ENCODE assay signal across 20 cellular contexts in the genomic region with DNA sequence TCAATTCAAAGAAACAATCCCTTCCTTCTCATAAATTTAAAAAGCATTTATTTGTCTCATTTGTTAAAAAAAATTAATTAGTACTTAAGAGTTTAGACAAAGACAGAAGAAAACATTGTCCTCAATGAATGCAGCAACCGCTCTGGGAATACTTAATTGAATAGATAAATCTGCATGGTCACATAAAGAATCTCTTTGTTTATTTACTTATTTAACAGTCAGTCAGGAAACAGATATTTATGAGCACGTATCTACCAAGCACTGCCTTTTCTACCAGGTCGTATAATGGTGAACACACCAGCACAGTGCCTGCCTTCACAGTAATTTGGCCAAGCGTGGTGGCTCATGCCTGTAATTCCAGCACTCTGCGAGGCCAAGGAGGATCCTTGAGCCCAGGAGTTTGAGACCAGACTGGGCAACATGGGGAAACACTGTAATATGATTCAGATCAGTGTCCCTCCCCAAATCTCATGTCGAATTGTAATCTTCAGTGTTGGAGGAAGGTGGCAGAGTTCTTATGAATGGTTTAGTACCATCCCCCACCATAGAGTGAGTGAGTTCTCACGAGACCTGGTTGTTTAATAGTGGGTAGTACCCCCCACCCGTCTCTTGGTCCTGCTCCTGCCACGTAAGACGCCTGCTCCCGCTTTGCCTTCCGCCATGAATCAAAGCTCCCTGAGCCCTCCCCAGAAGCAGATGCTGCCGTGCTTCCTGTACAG. TPM values are rescaled to one million over a fixed set of nuclear protein-coding genes. Genes with fewer than 3 reads are reported as not detected.
A peak's percentile ranks its signal among the peaks of the same experiment; 100 is the strongest.
DNase-seq lines count a peak whose midpoint lies in the region; ATAC-seq and TF ChIP-seq lines count a peak whose summit lies in the region.
"Had no signal": no experiment of that assay in that cellular context is flagged by ENCODE, and none has a peak within 500 bp of the region (broad histone marks: within the 10 kb centered on the region; RNA-seq: fewer than 3 reads in every experiment).

No MANE protein-coding gene starts in this region.

- H3K27me3 ChIP-seq in gastrocnemius medialis, result no peaks in the 10 kb centered on the region
- H3K27me3 ChIP-seq: SJSA1 had no signal

- peaks cover 42 to 49% of the 10 kb centered on the region in 2 donors for H3K4me1 ChIP-seq in gastrocnemius medialis

- no peak for ATAC-seq in activated naive CD8-positive, alpha-beta T cell treated with anti-CD3 and anti-CD28 coated beads, Interleukin-2, amount 10 ng/mL, durations not matched to agents 7 days and 5 days (ENCODE audit: low read depth)
- no peak for ATAC-seq in activated naive CD8-positive, alpha-beta T cell treated with anti-CD3 and anti-CD28 coated beads, Interleukin-2, amount 50 U/mL, for 24 hours
- peak in 1 of 2 donors; percentile 10 for ATAC-seq in gastrocnemius medialis
- ATAC-seq in HG02970 (IDR thresholded peaks at IDR 0.05; ENCODE audit: low FRiP score, unreplicated experiment), result no peak
- ATAC-seq: GM12878, GM23338, HCT116, Right ventricle myocardium inferior had no signal

- no peak overlapping the region for H3K4me3 ChIP-seq in gastrocnemius medialis
- H3K4me3 ChIP-seq: GM12878, GM23338, SJSA1 had no signal

- TF ChIP-seq POLR2A in gastrocnemius medialis (IDR thresholded peaks at IDR 0.05), result no peak

- no peak for DNase-seq in activated naive CD8-positive, alpha-beta T cell treated with anti-CD3 and anti-CD28 coated beads, Interleukin-2, amount 10 ng/mL, durations not matched to agents 7 days and 5 days
- no peak for DNase-seq in activated naive CD8-positive, alpha-beta T cell treated with anti-CD3 and anti-CD28 coated beads, Interleukin-2, amount 50 U/mL, for 24 hours
- peak; percentile 49 for DNase-seq in left kidney (ENCODE audit: low read depth, low spot score)
- no peak for DNase-seq in gastrocnemius medialis
- no peak for DNase-seq in T-helper 1 cell
- no peak for DNase-seq in NCI-H2107 treated with DMSO at 0.1 percent for 48 hours (lab: John Stamatoyannopoulos, UW; ENCODE audit: unreplicated experiment)
- DNase-seq: DND-41, Kasumi-1, NCI-H1694, NCI-H2081, NCI-H2171 treated with DMSO at 0.1 percent for 48 hours, NCI-H524 treated with DMSO at 0.1 percent for 48 hours, OCI-M1 had no signal

- H3K27ac ChIP-seq in VCaP, result peak overlapping the region; percentile 45
- H3K27ac ChIP-seq in gastrocnemius medialis, result peak overlapping the region; percentile 52 to 100 (median 98)
- H3K27ac ChIP-seq: SJSA1 had no signal

- in situ Hi-C loops in gastrocnemius medialis (cut with MboI; ENCODE audit: low sequenced_read_pairs in 4 of 4), result loop anchor here in 1 of 4 donors (10.0 kb wide), 1 partner anchor 56 kb away; no protein-coding TSS in a partner anchor

- no peaks in the 10 kb centered on the region for H3K9me3 Mint-ChIP-seq in activated naive CD8-positive, alpha-beta T cell treated with anti-CD3 and anti-CD28 coated beads, Interleukin-2, amount 10 ng/mL, durations not matched to agents 7 days and 5 days
- H3K9me3 Mint-ChIP-seq in activated naive CD8-positive, alpha-beta T cell treated with anti-CD3 and anti-CD28 coated beads, Interleukin-2, amount 50 U/mL, for 24 hours, result no peaks in the 10 kb centered on the region
- H3K9me3 Mint-ChIP-seq: GM23338 had no signal

- POLR2A ChIA-PET in activated naive CD8-positive, alpha-beta T cell treated with anti-CD3 and anti-CD28 coated beads, Interleukin-2, amount 10 ng/mL, durations not matched to agents 7 days and 5 days (lab: Charles Lee), result interaction anchor here (1.7 kb wide), 1 partner anchor 11 kb away, joined by 5 read pairs; no protein-coding TSS in a partner anchor

- no peaks in the 10 kb centered on the region for H3K9me3 ChIP-seq in gastrocnemius medialis
- H3K9me3 ChIP-seq: SJSA1 had no signal

- H3K4me3 Mint-ChIP-seq in activated naive CD8-positive, alpha-beta T cell treated with anti-CD3 and anti-CD28 coated beads, Interleukin-2, amount 10 ng/mL, durations not matched to agents 7 days and 5 days, result no peak overlapping the region
- no peak overlapping the region for H3K4me3 Mint-ChIP-seq in activated naive CD8-positive, alpha-beta T cell treated with anti-CD3 and anti-CD28 coated beads, Interleukin-2, amount 50 U/mL, for 24 hours
- H3K4me3 Mint-ChIP-seq: GM23338 had no signal

- peak overlapping the region; percentile 26 for H3K27ac Mint-ChIP-seq in activated naive CD8-positive, alpha-beta T cell treated with anti-CD3 and anti-CD28 coated beads, Interleukin-2, amount 10 ng/mL, durations not matched to agents 7 days and 5 days
- no peak overlapping the region for H3K27ac Mint-ChIP-seq in activated naive CD8-positive, alpha-beta T cell treated with anti-CD3 and anti-CD28 coated beads, Interleukin-2, amount 50 U/mL, for 24 hours
- H3K27ac Mint-ChIP-seq: GM23338 had no signal

- intact Hi-C loops in gastrocnemius medialis (cut with DNase I; ENCODE audit: low total_unique reads), result no loop called here

- peaks cover 46% of the 10 kb centered on the region for H3K36me3 Mint-ChIP-seq in activated naive CD8-positive, alpha-beta T cell treated with anti-CD3 and anti-CD28 coated beads, Interleukin-2, amount 10 ng/mL, durations not matched to agents 7 days and 5 days
- peaks cover 4% of the 10 kb centered on the region for H3K36me3 Mint-ChIP-seq in activated naive CD8-positive, alpha-beta T cell treated with anti-CD3 and anti-CD28 coated beads, Interleukin-2, amount 50 U/mL, for 24 hours (ENCODE audit: low read depth)

- H3K4me1 Mint-ChIP-seq in activated naive CD8-positive, alpha-beta T cell treated with anti-CD3 and anti-CD28 coated beads, Interleukin-2, amount 10 ng/mL, durations not matched to agents 7 days and 5 days, result peaks cover 20% of the 10 kb centered on the region
- H3K4me1 Mint-ChIP-seq in activated naive CD8-positive, alpha-beta T cell treated with anti-CD3 and anti-CD28 coated beads, Interleukin-2, amount 50 U/mL, for 24 hours, result peaks cover 4% of the 10 kb centered on the region

- TF ChIP-seq CTCF in VCaP (conservative IDR thresholded peaks at IDR 0.05) (no peak), gastrocnemius medialis (IDR thresholded peaks at IDR 0.05 in 4 of 5, conservative IDR thresholded peaks at IDR 0.05 in 1 of 5) (no peak)

- peaks cover 3 to 80% of the 10 kb centered on the region in 2 donors for H3K36me3 ChIP-seq in gastrocnemius medialis

- H3K27me3 Mint-ChIP-seq in activated naive CD8-positive, alpha-beta T cell treated with anti-CD3 and anti-CD28 coated beads, Interleukin-2, amount 10 ng/mL, durations not matched to agents 7 days and 5 days, result no peaks in the 10 kb centered on the region
- no peaks in the 10 kb centered on the region for H3K27me3 Mint-ChIP-seq in activated naive CD8-positive, alpha-beta T cell treated with anti-CD3 and anti-CD28 coated beads, Interleukin-2, amount 50 U/mL, for 24 hours

RNA-seq across cellular contexts. Expression of a gene that starts 8.1 kb away (rescaled TPM):
- 10 to 100 TPM; 29.7 to 34.8 TPM for total RNA-seq in activated naive CD8-positive, alpha-beta T cell treated with anti-CD3 and anti-CD28 coated beads, Interleukin-2, amount 10 ng/mL, durations not matched to agents 7 days and 5 days
- total RNA-seq in gastrocnemius medialis, result 100 to 1,000 TPM in 2 of 4 donors, 10 to 100 TPM in 2; 79.1 to 182 (median 92.0) TPM
